ENCODE assay signal across 10 cellular contexts in genomic region chr4:7254736-7255487, GRCh38.
DNase-seq lines count a peak whose midpoint lies in the region; ATAC-seq and TF ChIP-seq lines count a peak whose summit lies in the region.
"Had no signal": no experiment of that assay in that cellular context is flagged by ENCODE, and none has a peak within 500 bp of the region (broad histone marks: within the 10 kb centered on the region; RNA-seq: fewer than 3 reads in every experiment).

No MANE protein-coding gene starts in this region.

- no peak overlapping the region for H3K27ac Mint-ChIP-seq in endothelial cell (ENCODE audit: unreplicated experiment)

- H3K27me3 Mint-ChIP-seq in endothelial cell (ENCODE audit: unreplicated experiment) = peaks cover 12% of the 10 kb centered on the region

- peak; percentile 96 for ATAC-seq in GM18498 (IDR thresholded peaks at IDR 0.05; ENCODE audit: unreplicated experiment)
- peak; percentile 96 for ATAC-seq in GM19463 (IDR thresholded peaks at IDR 0.05; ENCODE audit: unreplicated experiment)
- ATAC-seq in HG03175 (IDR thresholded peaks at IDR 0.05; ENCODE audit: unreplicated experiment) = peak; percentile 92
- ATAC-seq in HG02938 (IDR thresholded peaks at IDR 0.05; ENCODE audit: unreplicated experiment) = no peak
- ATAC-seq in HG03025 (IDR thresholded peaks at IDR 0.05; ENCODE audit: low FRiP score, unreplicated experiment) = no peak
- ATAC-seq: lower lobe of right lung had no signal

- DNase-seq in fibroblast of peridontal ligament (ENCODE audit: extremely low read depth) (peak; percentile 3), endothelial cell (ENCODE audit: low spot score) (no peak), substantia nigra (lab: John Stamatoyannopoulos, UW) (no peak)
- DNase-seq: lower lobe of right lung had no signal

- H3K4me3 Mint-ChIP-seq in endothelial cell (ENCODE audit: unreplicated experiment) = no peak overlapping the region

- no peaks in the 10 kb centered on the region for H3K9me3 Mint-ChIP-seq in endothelial cell (ENCODE audit: unreplicated experiment)

- H3K4me1 Mint-ChIP-seq in endothelial cell (ENCODE audit: unreplicated experiment) = no peaks in the 10 kb centered on the region

- H3K36me3 Mint-ChIP-seq in endothelial cell (ENCODE audit: low read depth, unreplicated experiment) = no peaks in the 10 kb centered on the region

- H3K27ac ChIP-seq in substantia nigra (ENCODE audit: low read depth, low read length, poor library complexity, severe bottlenecking) = no peak overlapping the region
- H3K27ac ChIP-seq: lower lobe of right lung, RWPE1 had no signal

- TF ChIP-seq CTCF in endothelial cell (IDR thresholded peaks at IDR 0.05; ENCODE audit: unreplicated experiment) = no peak

Comparison
In these comparisons a context has a peak if more than half of its experiments do, and no peak if none do; other contexts are left out.
1. ATAC-seq: peak in GM18498 (single experiment), GM19463 (single experiment) and HG03175 (single experiment); none in HG02938 (single experiment) and HG03025 (single experiment).